ENCODE assay signal across 2 cellular contexts in the genomic region with DNA sequence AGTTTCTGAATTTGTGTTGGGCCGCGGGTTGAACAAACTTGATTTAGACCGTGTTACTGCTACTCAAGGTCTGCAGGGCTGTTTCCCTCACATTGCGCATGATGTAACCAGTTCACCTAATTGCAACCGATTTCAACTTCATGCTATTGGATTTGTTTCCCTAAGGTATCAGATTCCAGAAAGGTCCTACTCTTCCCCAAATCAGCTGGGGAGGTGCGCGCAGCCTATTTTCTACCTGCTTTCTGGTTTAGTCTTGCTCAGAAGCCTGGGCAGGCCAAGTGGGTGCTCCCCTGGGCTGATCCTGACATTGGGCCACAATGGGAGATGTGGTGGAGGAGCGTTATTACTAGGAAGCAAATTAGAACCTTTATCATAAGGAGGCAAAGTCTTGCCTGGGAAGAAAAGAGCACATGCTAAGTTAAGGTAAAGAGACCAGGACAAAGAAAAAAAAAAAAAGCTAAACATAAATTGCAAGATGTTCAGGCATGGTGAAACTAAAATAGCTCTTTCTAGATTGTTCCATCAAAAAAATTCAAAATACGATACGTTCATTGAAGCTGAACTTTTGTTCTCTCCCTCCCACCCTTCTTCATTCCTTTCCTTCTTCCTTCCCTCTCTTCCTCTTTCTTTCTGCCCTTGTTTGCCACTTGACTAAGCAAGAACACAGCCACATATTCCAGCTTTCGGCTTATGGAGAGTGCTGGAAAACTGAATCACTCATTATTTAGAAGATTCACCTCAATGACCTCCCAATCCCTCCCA.
TF ChIP-seq lines count a peak whose summit lies in the region.

No MANE protein-coding gene starts in this region.

TF ChIP-seq in HEK293, 187 proteins besides CTCF, POLR2A, EP300 and RAD21 (continued from another document and continues in another):
- TF ChIP-seq MYNN (tag by site-specific recombination; IDR thresholded peaks at IDR 0.05; ENCODE audit: borderline replicate concordance): no peak
- TF ChIP-seq HOXA7 (CRISPR knock-in tag; IDR thresholded peaks at IDR 0.05; ENCODE audit: borderline replicate concordance): no peak
- no peak for TF ChIP-seq ZNF146 (tag by site-specific recombination; IDR thresholded peaks at IDR 0.05)
- no peak for TF ChIP-seq ZNF19 (tag by site-specific recombination; IDR thresholded peaks at IDR 0.05; ENCODE audit: low read depth)
- TF ChIP-seq, protein P1, sequence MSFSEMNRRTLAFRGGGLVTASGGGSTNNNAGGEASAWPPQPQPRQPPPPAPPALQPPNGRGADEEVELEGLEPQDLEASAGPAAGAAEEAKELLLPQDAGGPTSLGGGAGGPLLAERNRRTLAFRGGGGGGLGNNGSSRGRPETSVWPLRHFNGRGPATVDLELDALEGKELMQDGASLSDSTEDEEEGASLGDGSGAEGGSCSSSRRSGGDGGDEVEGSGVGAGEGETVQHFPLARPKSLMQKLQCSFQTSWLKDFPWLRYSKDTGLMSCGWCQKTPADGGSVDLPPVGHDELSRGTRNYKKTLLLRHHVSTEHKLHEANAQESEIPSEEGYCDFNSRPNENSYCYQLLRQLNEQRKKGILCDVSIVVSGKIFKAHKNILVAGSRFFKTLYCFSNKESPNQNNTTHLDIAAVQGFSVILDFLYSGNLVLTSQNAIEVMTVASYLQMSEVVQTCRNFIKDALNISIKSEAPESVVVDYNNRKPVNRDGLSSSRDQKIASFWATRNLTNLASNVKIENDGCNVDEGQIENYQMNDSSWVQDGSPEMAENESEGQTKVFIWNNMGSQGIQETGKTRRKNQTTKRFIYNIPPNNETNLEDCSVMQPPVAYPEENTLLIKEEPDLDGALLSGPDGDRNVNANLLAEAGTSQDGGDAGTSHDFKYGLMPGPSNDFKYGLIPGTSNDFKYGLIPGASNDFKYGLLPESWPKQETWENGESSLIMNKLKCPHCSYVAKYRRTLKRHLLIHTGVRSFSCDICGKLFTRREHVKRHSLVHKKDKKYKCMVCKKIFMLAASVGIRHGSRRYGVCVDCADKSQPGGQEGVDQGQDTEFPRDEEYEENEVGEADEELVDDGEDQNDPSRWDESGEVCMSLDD (tag by site-specific recombination; IDR thresholded peaks at IDR 0.05): no peak
- no peak for TF ChIP-seq ZNF555 (tag by site-specific recombination; conservative IDR thresholded peaks at IDR 0.05)
- peak; percentile 77 for TF ChIP-seq ZNF366 (tag by site-specific recombination; conservative IDR thresholded peaks at IDR 0.05)
- TF ChIP-seq OSR2 (tag by site-specific recombination; IDR thresholded peaks at IDR 0.05): no peak
- no peak for TF ChIP-seq ZNF792 (tag by site-specific recombination; IDR thresholded peaks at IDR 0.05)
- no peak for TF ChIP-seq ZNF501 (tag by site-specific recombination; IDR thresholded peaks at IDR 0.05)
- no peak for TF ChIP-seq ZNF354C (tag by site-specific recombination; IDR thresholded peaks at IDR 0.05; ENCODE audit: borderline replicate concordance, low read depth)
- TF ChIP-seq ZNF561 (tag by site-specific recombination; IDR thresholded peaks at IDR 0.05; ENCODE audit: borderline replicate concordance): peak; percentile 82
- TF ChIP-seq ZNF48 (tag by site-specific recombination; IDR thresholded peaks at IDR 0.05): no peak
- TF ChIP-seq FEZF1 (tag by site-specific recombination; IDR thresholded peaks at IDR 0.05): no peak
- no peak for TF ChIP-seq ZNF341 (tag by site-specific recombination; IDR thresholded peaks at IDR 0.05; ENCODE audit: low read depth)
- TF ChIP-seq SETDB1 (IDR thresholded peaks at IDR 0.05; ENCODE audit: insufficient read length, low read length): no peak
- TF ChIP-seq EGR2 (tag by site-specific recombination; IDR thresholded peaks at IDR 0.05; ENCODE audit: low read depth): no peak
- peak; percentile 61 for TF ChIP-seq ZEB2 (tag by site-specific recombination; IDR thresholded peaks at IDR 0.05)
- no peak for TF ChIP-seq ZNF747 (tag by site-specific recombination; IDR thresholded peaks at IDR 0.05)
- TF ChIP-seq ZNF223 (tag by site-specific recombination; IDR thresholded peaks at IDR 0.05): no peak
- TF ChIP-seq, protein P2, sequence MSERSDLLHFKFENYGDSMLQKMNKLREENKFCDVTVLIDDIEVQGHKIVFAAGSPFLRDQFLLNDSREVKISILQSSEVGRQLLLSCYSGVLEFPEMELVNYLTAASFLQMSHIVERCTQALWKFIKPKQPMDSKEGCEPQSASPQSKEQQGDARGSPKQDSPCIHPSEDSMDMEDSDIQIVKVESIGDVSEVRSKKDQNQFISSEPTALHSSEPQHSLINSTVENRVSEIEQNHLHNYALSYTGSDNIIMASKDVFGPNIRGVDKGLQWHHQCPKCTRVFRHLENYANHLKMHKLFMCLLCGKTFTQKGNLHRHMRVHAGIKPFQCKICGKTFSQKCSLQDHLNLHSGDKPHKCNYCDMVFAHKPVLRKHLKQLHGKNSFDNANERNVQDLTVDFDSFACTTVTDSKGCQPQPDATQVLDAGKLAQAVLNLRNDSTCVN (tag by site-specific recombination; optimal IDR thresholded peaks at IDR 0.05): no peak
- no peak for TF ChIP-seq ZNF529 (tag by site-specific recombination; IDR thresholded peaks at IDR 0.05; ENCODE audit: insufficient replicate concordance)
- TF ChIP-seq, protein P3, sequence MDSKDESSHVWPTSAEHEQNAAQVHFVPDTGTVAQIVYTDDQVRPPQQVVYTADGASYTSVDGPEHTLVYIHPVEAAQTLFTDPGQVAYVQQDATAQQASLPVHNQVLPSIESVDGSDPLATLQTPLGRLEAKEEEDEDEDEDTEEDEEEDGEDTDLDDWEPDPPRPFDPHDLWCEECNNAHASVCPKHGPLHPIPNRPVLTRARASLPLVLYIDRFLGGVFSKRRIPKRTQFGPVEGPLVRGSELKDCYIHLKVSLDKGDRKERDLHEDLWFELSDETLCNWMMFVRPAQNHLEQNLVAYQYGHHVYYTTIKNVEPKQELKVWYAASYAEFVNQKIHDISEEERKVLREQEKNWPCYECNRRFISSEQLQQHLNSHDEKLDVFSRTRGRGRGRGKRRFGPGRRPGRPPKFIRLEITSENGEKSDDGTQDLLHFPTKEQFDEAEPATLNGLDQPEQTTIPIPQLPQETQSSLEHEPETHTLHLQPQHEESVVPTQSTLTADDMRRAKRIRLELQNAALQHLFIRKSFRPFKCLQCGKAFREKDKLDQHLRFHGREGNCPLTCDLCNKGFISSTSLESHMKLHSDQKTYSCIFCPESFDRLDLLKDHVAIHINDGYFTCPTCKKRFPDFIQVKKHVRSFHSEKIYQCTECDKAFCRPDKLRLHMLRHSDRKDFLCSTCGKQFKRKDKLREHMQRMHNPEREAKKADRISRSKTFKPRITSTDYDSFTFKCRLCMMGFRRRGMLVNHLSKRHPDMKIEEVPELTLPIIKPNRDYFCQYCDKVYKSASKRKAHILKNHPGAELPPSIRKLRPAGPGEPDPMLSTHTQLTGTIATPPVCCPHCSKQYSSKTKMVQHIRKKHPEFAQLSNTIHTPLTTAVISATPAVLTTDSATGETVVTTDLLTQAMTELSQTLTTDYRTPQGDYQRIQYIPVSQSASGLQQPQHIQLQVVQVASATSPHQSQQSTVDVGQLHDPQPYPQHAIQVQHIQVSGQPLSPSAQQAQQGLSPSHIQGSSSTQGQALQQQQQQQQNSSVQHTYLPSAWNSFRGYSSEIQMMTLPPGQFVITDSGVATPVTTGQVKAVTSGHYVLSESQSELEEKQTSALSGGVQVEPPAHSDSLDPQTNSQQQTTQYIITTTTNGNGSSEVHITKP (tag by site-specific recombination; IDR thresholded peaks at IDR 0.05): peak; percentile 86
- no peak for TF ChIP-seq ZNF239 (tag by site-specific recombination; IDR thresholded peaks at IDR 0.05)

TF ChIP-seq in K562, 482 proteins besides CTCF, POLR2A, EP300 and RAD21 (continued from another document):
- TF ChIP-seq, protein P4, sequence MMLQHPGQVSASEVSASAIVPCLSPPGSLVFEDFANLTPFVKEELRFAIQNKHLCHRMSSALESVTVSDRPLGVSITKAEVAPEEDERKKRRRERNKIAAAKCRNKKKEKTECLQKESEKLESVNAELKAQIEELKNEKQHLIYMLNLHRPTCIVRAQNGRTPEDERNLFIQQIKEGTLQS (IDR thresholded peaks at IDR 0.05): peak; percentile 54; the same call in 1 of the 2 replicates
- TF ChIP-seq, protein P4 (CRISPR knock-in tag; conservative IDR thresholded peaks at IDR 0.05): no peak
- TF ChIP-seq, protein P5, sequence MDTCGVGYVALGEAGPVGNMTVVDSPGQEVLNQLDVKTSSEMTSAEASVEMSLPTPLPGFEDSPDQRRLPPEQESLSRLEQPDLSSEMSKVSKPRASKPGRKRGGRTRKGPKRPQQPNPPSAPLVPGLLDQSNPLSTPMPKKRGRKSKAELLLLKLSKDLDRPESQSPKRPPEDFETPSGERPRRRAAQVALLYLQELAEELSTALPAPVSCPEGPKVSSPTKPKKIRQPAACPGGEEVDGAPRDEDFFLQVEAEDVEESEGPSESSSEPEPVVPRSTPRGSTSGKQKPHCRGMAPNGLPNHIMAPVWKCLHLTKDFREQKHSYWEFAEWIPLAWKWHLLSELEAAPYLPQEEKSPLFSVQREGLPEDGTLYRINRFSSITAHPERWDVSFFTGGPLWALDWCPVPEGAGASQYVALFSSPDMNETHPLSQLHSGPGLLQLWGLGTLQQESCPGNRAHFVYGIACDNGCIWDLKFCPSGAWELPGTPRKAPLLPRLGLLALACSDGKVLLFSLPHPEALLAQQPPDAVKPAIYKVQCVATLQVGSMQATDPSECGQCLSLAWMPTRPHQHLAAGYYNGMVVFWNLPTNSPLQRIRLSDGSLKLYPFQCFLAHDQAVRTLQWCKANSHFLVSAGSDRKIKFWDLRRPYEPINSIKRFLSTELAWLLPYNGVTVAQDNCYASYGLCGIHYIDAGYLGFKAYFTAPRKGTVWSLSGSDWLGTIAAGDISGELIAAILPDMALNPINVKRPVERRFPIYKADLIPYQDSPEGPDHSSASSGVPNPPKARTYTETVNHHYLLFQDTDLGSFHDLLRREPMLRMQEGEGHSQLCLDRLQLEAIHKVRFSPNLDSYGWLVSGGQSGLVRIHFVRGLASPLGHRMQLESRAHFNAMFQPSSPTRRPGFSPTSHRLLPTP (IDR thresholded peaks at IDR 0.05; ENCODE audit: borderline replicate concordance, extremely low read depth, insufficient read length): no peak
- TF ChIP-seq, protein P6, sequence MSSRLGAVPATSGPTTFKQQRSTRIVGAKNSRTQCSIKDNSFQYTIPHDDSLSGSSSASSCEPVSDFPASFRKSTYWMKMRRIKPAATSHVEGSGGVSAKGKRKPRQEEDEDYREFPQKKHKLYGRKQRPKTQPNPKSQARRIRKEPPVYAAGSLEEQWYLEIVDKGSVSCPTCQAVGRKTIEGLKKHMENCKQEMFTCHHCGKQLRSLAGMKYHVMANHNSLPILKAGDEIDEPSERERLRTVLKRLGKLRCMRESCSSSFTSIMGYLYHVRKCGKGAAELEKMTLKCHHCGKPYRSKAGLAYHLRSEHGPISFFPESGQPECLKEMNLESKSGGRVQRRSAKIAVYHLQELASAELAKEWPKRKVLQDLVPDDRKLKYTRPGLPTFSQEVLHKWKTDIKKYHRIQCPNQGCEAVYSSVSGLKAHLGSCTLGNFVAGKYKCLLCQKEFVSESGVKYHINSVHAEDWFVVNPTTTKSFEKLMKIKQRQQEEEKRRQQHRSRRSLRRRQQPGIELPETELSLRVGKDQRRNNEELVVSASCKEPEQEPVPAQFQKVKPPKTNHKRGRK (tag; IDR thresholded peaks at IDR 0.05): peak; percentile 50; the same call in 1 of the 2 replicates
- TF ChIP-seq JUNB (CRISPR knock-in tag; conservative IDR thresholded peaks at IDR 0.05) (no peak), YY1 (IDR thresholded peaks at IDR 0.05; ENCODE audit: borderline replicate concordance in 1 of 3, control insufficient read depth in 1 of 3, extremely low read depth in 1 of 3, insufficient read depth in 3 of 3, insufficient read length in 1 of 3, insufficient replicate concordance in 2 of 3, low read depth in 1 of 3, low read length in 2 of 3) (no peak), TRIM24 (IDR thresholded peaks at IDR 0.05) (peak; percentile 60 to 75; a peak in 2 of 4 replicates), CEBPG (CRISPR knock-in tag; IDR thresholded peaks at IDR 0.05) (peak; percentile 81), CEBPG (tag; conservative IDR thresholded peaks at IDR 0.05 in 1 of 2, IDR thresholded peaks at IDR 0.05 in 1 of 2) (peak in 1 of 2 experiments; percentile 81; a peak in 2 of 4 replicates), NEUROD1 (IDR thresholded peaks at IDR 0.05; ENCODE audit: borderline replicate concordance, low read depth, low read length, partially characterized antibody) (no peak), DMBX1 (CRISPR knock-in tag; IDR thresholded peaks at IDR 0.05; ENCODE audit: borderline replicate concordance) (peak; percentile 78), PTTG1 (tag; IDR thresholded peaks at IDR 0.05; ENCODE audit: low read depth) (no peak), ZC3H11A (IDR thresholded peaks at IDR 0.05; ENCODE audit: low read depth, low read length) (no peak), PPARD (CRISPR knock-in tag; IDR thresholded peaks at IDR 0.05) (peak; percentile 5; the same call in 1 of the 2 replicates), MYC (IDR thresholded peaks at IDR 0.05; ENCODE audit: low read depth, low read length) (peak; percentile 68), MYC (CRISPR knock-in tag; IDR thresholded peaks at IDR 0.05; ENCODE audit: borderline replicate concordance, low read depth) (no peak), ARNT (IDR thresholded peaks at IDR 0.05) (0 out of 4 replicates have a peak, but pooled peaks of 1 of the 2 experiments have one; percentile 20), ADNP (tag; IDR thresholded peaks at IDR 0.05) (no peak), NUFIP1 (IDR thresholded peaks at IDR 0.05; ENCODE audit: partially characterized antibody) (no peak), ATF7 (IDR thresholded peaks at IDR 0.05) (peak; percentile 59; the same call in 1 of the 2 replicates), EP400 (IDR thresholded peaks at IDR 0.05) (0 out of 2 replicates have a peak, but pooled peaks have one; percentile 31), SPI1 (IDR thresholded peaks at IDR 0.05; ENCODE audit: borderline replicate concordance, low read depth, low read length) (0 out of 2 replicates have a peak, but pooled peaks have one; percentile 20), ELF2 (CRISPR knock-in tag; IDR thresholded peaks at IDR 0.05) (no peak)
